Comparison of ENCODE assay signal across 1 cellular context in genomic region chr1:95534985-95535384, GRCh38.
TF ChIP-seq lines count a peak whose summit lies in the region.

No MANE protein-coding gene starts in this region.

TF ChIP-seq in GM23338, 12 proteins besides CTCF, POLR2A, EP300 and RAD21 (continued from another document):
- no peak for TF ChIP-seq ZNF462 (CRISPR knock-in tag; IDR thresholded peaks at IDR 0.05)
- TF ChIP-seq EZH2phosphoT487 (IDR thresholded peaks at IDR 0.05; ENCODE audit: unreplicated experiment) = no peak
- TF ChIP-seq REST (IDR thresholded peaks at IDR 0.05; ENCODE audit: unreplicated experiment) = no peak
TF ChIP-seq in GM23338: peak in this region for 0.
